Comparison of ENCODE assay signal across 8 cellular contexts in the genomic region with DNA sequence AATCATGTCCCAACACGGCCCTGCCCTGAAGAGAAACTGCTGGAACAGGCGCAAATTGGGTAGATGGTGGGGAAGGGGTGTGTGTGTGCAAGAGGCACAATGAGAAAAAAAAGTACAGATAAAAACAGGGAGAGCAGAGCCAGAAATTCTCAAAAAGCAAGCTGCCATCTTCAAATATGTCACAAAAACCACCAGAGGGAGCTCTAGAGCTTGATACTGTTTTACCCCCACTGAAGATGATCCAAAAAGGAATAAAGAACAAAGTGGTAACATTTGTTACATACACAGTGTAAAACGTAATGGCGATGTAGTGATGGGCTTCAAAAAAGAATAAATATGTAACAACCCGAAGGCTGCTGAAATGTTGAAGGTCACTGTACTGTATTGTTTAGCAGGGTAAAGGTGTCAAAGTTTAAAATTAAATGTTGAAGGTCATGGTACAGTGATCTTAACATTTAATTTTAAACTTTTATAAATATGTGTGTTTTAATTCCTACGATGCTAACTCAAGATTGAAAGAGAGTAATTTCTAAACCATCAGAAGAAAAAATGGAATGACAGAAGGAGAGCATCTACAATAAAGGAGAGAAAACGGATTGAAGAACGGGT. TPM values are rescaled to one million over a fixed set of nuclear protein-coding genes. Genes with fewer than 3 reads are reported as not detected.
DNase-seq lines count a peak whose midpoint lies in the region; ATAC-seq and TF ChIP-seq lines count a peak whose summit lies in the region.

No MANE protein-coding gene starts in this region.

- peaks cover 21% of the 10 kb centered on the region for H3K36me3 ChIP-seq in thoracic aorta

- peaks cover 46% of the 10 kb centered on the region for H3K36me3 Mint-ChIP-seq in activated naive CD8-positive, alpha-beta T cell treated with anti-CD3 and anti-CD28 coated beads, Interleukin-2, amount 10 ng/mL, durations not matched to agents 7 days and 5 days

- in situ Hi-C loops in ACHN (cut with HindIII; ENCODE audit: low pct_ligation_motif_present, low pct_unique_long_range_greater_than_20kb, low sequenced_read_pairs) = no loop called here

- H3K9me3 Mint-ChIP-seq in activated naive CD8-positive, alpha-beta T cell treated with anti-CD3 and anti-CD28 coated beads, Interleukin-2, amount 10 ng/mL, durations not matched to agents 7 days and 5 days = no peaks in the 10 kb centered on the region

- peaks cover 10 to 17% of the 10 kb centered on the region in 2 donors for H3K4me1 ChIP-seq in thoracic aorta (ENCODE audit: control insufficient read depth in 1 of 2, low read depth in 2 of 2)

- DNase-seq in ACHN = peak; percentile 63
- DNase-seq in ELF-1 (ENCODE audit: low read depth, low spot score) = peak; percentile 46
- DNase-seq in NCI-H1105 (lab: John Stamatoyannopoulos, UW) = peak; percentile 27
- no peak for DNase-seq in activated naive CD8-positive, alpha-beta T cell treated with anti-CD3 and anti-CD28 coated beads, Interleukin-2, amount 10 ng/mL, durations not matched to agents 7 days and 5 days
- DNase-seq in hepatic stellate cell (ENCODE audit: low spot score) = peak; percentile 60
- DNase-seq in thoracic aorta (ENCODE audit: low spot score) = no peak

- H3K4me3 Mint-ChIP-seq in activated naive CD8-positive, alpha-beta T cell treated with anti-CD3 and anti-CD28 coated beads, Interleukin-2, amount 10 ng/mL, durations not matched to agents 7 days and 5 days = no peak overlapping the region

- no peaks in the 10 kb centered on the region for H3K27me3 Mint-ChIP-seq in activated naive CD8-positive, alpha-beta T cell treated with anti-CD3 and anti-CD28 coated beads, Interleukin-2, amount 10 ng/mL, durations not matched to agents 7 days and 5 days

- H3K4me3 ChIP-seq in thoracic aorta = no peak overlapping the region

- no peaks in the 10 kb centered on the region for H3K27me3 ChIP-seq in thoracic aorta (replicated peaks; ENCODE audit: insufficient read depth)

- POLR2A ChIA-PET in activated naive CD8-positive, alpha-beta T cell treated with anti-CD3 and anti-CD28 coated beads, Interleukin-2, amount 10 ng/mL, durations not matched to agents 7 days and 5 days (lab: Charles Lee) = interaction anchor here (0.8 to 1.1 kb wide), 2 partner anchors 189 to 366 kb away, joined by 3 to 5 read pairs; no protein-coding TSS in a partner anchor

- H3K4me1 Mint-ChIP-seq in activated naive CD8-positive, alpha-beta T cell treated with anti-CD3 and anti-CD28 coated beads, Interleukin-2, amount 10 ng/mL, durations not matched to agents 7 days and 5 days = peaks cover 41% of the 10 kb centered on the region

- TF ChIP-seq CTCF in thoracic aorta (IDR thresholded peaks at IDR 0.05) = peak; percentile 43

- ATAC-seq in activated naive CD8-positive, alpha-beta T cell treated with anti-CD3 and anti-CD28 coated beads, Interleukin-2, amount 10 ng/mL, durations not matched to agents 7 days and 5 days (ENCODE audit: low read depth) = peak; percentile 48
- ATAC-seq in thoracic aorta (ENCODE audit: insufficient number of reproducible peaks, low FRiP score, low read depth) (no peak), HG02798 (IDR thresholded peaks at IDR 0.05; ENCODE audit: poor library complexity, unreplicated experiment) (no peak), HG03159 (IDR thresholded peaks at IDR 0.05; ENCODE audit: unreplicated experiment) (no peak)

- H3K9me3 ChIP-seq in thoracic aorta = no peaks in the 10 kb centered on the region

- H3K27ac ChIP-seq in thoracic aorta = no peak overlapping the region

- peak overlapping the region; percentile 16 for H3K27ac Mint-ChIP-seq in activated naive CD8-positive, alpha-beta T cell treated with anti-CD3 and anti-CD28 coated beads, Interleukin-2, amount 10 ng/mL, durations not matched to agents 7 days and 5 days

RNA-seq across cellular contexts. Expression of a gene that starts 6.0 kb away (rescaled TPM):
- 100 to 1,000 TPM; 121 TPM for total RNA-seq in activated naive CD8-positive, alpha-beta T cell treated with anti-CD3 and anti-CD28 coated beads, Interleukin-2, amount 10 ng/mL, durations not matched to agents 7 days and 5 days
- 10 to 100 TPM; 31.0 to 60.0 TPM for total RNA-seq in thoracic aorta

RNA-seq across cellular contexts. Expression of a gene that starts 11.7 kb away (rescaled TPM):
- 10 to 100 TPM; 27.2 to 28.2 TPM for total RNA-seq in activated naive CD8-positive, alpha-beta T cell treated with anti-CD3 and anti-CD28 coated beads, Interleukin-2, amount 10 ng/mL, durations not matched to agents 7 days and 5 days
- 10 to 100 TPM; 84.6 to 92.6 TPM for total RNA-seq in thoracic aorta

RNA-seq across cellular contexts. Expression of a gene that starts 37.2 kb away (rescaled TPM):
- total RNA-seq in activated naive CD8-positive, alpha-beta T cell treated with anti-CD3 and anti-CD28 coated beads, Interleukin-2, amount 10 ng/mL, durations not matched to agents 7 days and 5 days = 10 to 100 TPM; 37.0 to 37.8 TPM
- 100 to 1,000 TPM in 1 of 2 donors, 10 to 100 TPM in 1; 35.7 to 153 TPM for total RNA-seq in thoracic aorta

Comparison
In these comparisons a context has a peak if more than half of its experiments do, and no peak if none do; other contexts are left out.
1. DNase-seq: peak in ACHN (single experiment), ELF-1 (single experiment), NCI-H1105 (single experiment) and hepatic stellate cell (single experiment); none in activated naive CD8-positive, alpha-beta T cell treated with anti-CD3 and anti-CD28 coated beads, Interleukin-2, amount 10 ng/mL, durations not matched to agents 7 days and 5 days (single experiment) and thoracic aorta (single experiment).